In the genomic region with DNA sequence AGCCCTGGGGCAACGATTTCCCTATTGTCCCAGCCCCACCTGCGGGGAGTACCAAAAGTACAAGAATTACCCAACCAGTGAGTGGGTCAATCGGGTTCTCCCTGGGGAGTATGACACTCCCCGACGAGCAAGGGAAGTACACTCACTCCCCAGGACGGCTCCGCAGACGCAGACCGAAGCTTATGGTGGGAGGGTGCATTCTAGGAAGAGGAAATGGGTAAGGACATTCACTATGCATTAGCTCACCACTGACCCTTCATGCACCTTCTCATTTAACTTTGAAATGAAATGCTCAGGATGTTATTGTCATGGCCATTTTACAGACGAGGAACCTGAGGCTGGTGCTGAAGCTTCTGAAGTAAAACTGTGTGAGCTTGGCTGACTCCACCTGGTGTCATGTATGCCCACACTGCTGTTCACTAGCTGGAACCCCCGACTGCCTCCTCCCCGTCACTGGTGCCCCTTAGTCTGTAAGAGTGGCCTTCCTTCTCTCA, we compare ENCODE assay signal across 8 cellular contexts. TPM values are rescaled to one million over a fixed set of nuclear protein-coding genes. Genes with fewer than 3 reads are reported as not detected.
A peak's percentile ranks its signal among the peaks of the same experiment; 100 is the strongest.
DNase-seq lines count a peak whose midpoint lies in the region; ATAC-seq and TF ChIP-seq lines count a peak whose summit lies in the region.

No MANE protein-coding gene starts in this region.

- no peaks in the 10 kb centered on the region for H3K9me3 Mint-ChIP-seq in activated CD8-positive, alpha-beta T cell treated with anti-CD3 and anti-CD28 coated beads, Interleukin-2, amount 10 ng/mL, durations not matched to agents 7 days and 5 days (ENCODE audit: insufficient read depth)

- peak; percentile 51 for DNase-seq in GM20000 (ENCODE audit: low spot score)
- peak; percentile 96 for DNase-seq in NCI-H226
- DNase-seq in fibroblast of gingiva (ENCODE audit: low read depth) = peak; percentile 60
- peak; percentile 90 for DNase-seq in skeletal muscle cell (ENCODE audit: low read depth)
- DNase-seq in activated CD8-positive, alpha-beta T cell treated with anti-CD3 and anti-CD28 coated beads, Interleukin-2, amount 10 ng/mL, durations not matched to agents 7 days and 5 days = no peak
- no peak for DNase-seq in activated CD8-positive, alpha-beta memory T cell treated with anti-CD3 and anti-CD28 coated beads, Interleukin-2, amount 50 U/mL, for 48 hours
- DNase-seq in AML-193 (lab: John Stamatoyannopoulos, UW) = no peak

- H3K4me3 Mint-ChIP-seq in activated CD8-positive, alpha-beta T cell treated with anti-CD3 and anti-CD28 coated beads, Interleukin-2, amount 10 ng/mL, durations not matched to agents 7 days and 5 days = no peak overlapping the region

- CTCF ChIA-PET in activated CD8-positive, alpha-beta T cell treated with anti-CD3 and anti-CD28 coated beads, Interleukin-2, amount 10 ng/mL, durations not matched to agents 7 days and 5 days (lab: Charles Lee) = interaction anchor here (1.1 kb wide), 1 partner anchor 67 kb away, joined by 3 read pairs; no protein-coding TSS in a partner anchor

- no peak for ATAC-seq in activated CD8-positive, alpha-beta T cell treated with anti-CD3 and anti-CD28 coated beads, Interleukin-2, amount 10 ng/mL, durations not matched to agents 7 days and 5 days
- ATAC-seq in activated CD4-positive, CD25-positive, alpha-beta regulatory T cell treated with anti-CD3 and anti-CD28 coated beads, Interleukin-2, amount 50 U/mL, for 24 hours = no peak

- no peak overlapping the region for H3K4me3 ChIP-seq in skeletal muscle cell (ENCODE audit: low read depth, low read length)

- H3K36me3 Mint-ChIP-seq in activated CD8-positive, alpha-beta T cell treated with anti-CD3 and anti-CD28 coated beads, Interleukin-2, amount 10 ng/mL, durations not matched to agents 7 days and 5 days (ENCODE audit: low read depth) = no peaks in the 10 kb centered on the region

- TF ChIP-seq CTCF in GM20000 (IDR thresholded peaks at IDR 0.05; ENCODE audit: extremely low read depth, missing control alignments) = no peak

- POLR2A ChIA-PET in activated CD8-positive, alpha-beta T cell treated with anti-CD3 and anti-CD28 coated beads, Interleukin-2, amount 10 ng/mL, durations not matched to agents 7 days and 5 days (lab: Charles Lee) = no interaction called here

- H3K4me1 Mint-ChIP-seq in activated CD8-positive, alpha-beta T cell treated with anti-CD3 and anti-CD28 coated beads, Interleukin-2, amount 10 ng/mL, durations not matched to agents 7 days and 5 days (ENCODE audit: low read depth) = peaks cover 17% of the 10 kb centered on the region

- H3K27me3 Mint-ChIP-seq in activated CD8-positive, alpha-beta T cell treated with anti-CD3 and anti-CD28 coated beads, Interleukin-2, amount 10 ng/mL, durations not matched to agents 7 days and 5 days (ENCODE audit: low read depth) = peaks cover 14% of the 10 kb centered on the region

- H3K27ac Mint-ChIP-seq in activated CD8-positive, alpha-beta T cell treated with anti-CD3 and anti-CD28 coated beads, Interleukin-2, amount 10 ng/mL, durations not matched to agents 7 days and 5 days = no peak overlapping the region

RNA-seq across cellular contexts. Expression of a gene that starts 45.8 kb away (rescaled TPM):
- 100 to 1,000 TPM; 177 to 188 TPM for total RNA-seq in activated CD8-positive, alpha-beta T cell treated with anti-CD3 and anti-CD28 coated beads, Interleukin-2, amount 10 ng/mL, durations not matched to agents 7 days and 5 days

RNA-seq across cellular contexts. Expression of a gene that starts 56.4 kb away (rescaled TPM):
- 100 to 1,000 TPM; 201 to 219 TPM for total RNA-seq in activated CD8-positive, alpha-beta T cell treated with anti-CD3 and anti-CD28 coated beads, Interleukin-2, amount 10 ng/mL, durations not matched to agents 7 days and 5 days

Comparison
In these comparisons a context has a peak if more than half of its experiments do, and no peak if none do; other contexts are left out.
1. DNase-seq: peak in GM20000 (single experiment), NCI-H226 (single experiment), fibroblast of gingiva (single experiment) and skeletal muscle cell (single experiment); none in activated CD8-positive, alpha-beta T cell treated with anti-CD3 and anti-CD28 coated beads, Interleukin-2, amount 10 ng/mL, durations not matched to agents 7 days and 5 days (single experiment), activated CD8-positive, alpha-beta memory T cell treated with anti-CD3 and anti-CD28 coated beads, Interleukin-2, amount 50 U/mL, for 48 hours (single experiment) and AML-193 (0 of 2).